In the genomic region with DNA sequence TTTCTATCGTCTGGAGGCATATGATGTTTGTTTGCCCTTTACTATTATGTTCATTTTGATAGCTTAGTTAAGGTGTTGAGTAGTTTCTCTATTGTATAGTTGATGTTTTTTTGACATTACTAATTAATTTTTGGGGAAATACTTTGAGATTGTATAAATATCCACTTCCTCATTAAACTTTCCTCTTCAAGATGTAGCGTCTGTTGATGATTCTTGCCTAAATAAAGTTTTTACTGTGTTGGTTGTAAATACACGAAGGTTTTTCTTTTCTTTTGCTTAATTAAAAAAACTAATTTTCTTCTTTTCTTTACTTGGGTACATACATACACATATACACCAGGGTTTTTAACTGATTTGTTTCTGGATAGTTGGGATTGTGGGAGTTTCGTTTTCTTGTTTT, we compare ENCODE assay signal across 18 cellular contexts. TPM values are rescaled to one million over a fixed set of nuclear protein-coding genes. Genes with fewer than 3 reads are reported as not detected.
DNase-seq lines count a peak whose midpoint lies in the region; TF ChIP-seq lines count a peak whose summit lies in the region.
"Had no signal": no experiment of that assay in that cellular context is flagged by ENCODE, and none has a peak within 500 bp of the region (broad histone marks: within the 10 kb centered on the region; RNA-seq: fewer than 3 reads in every experiment).

No MANE protein-coding gene starts in this region.

- intact Hi-C loops in CD4-positive, alpha-beta memory T cell (cut with micrococcal nuclease), result no loop called here

- TF ChIP-seq CTCF in brain (conservative IDR thresholded peaks at IDR 0.05), result no peak
- TF ChIP-seq CTCF in neural crest cell (conservative IDR thresholded peaks at IDR 0.05), result no peak
- TF ChIP-seq CTCF in MM.1S (IDR thresholded peaks at IDR 0.05; ENCODE audit: low read length), result no peak

- POLR2A ChIA-PET in CD4-positive, alpha-beta memory T cell (lab: Charles Lee; ENCODE audit: partially characterized antibody), result interaction anchor here (0.7 kb wide), 1 partner anchor 9 kb away, joined by 4 read pairs; no protein-coding TSS in a partner anchor

- H3K4me1 ChIP-seq in CD4-positive, alpha-beta memory T cell (ENCODE audit: insufficient read depth, low read length), result peaks cover 98% of the 10 kb centered on the region
- H3K4me1 ChIP-seq in Karpas-422 (ENCODE audit: low read length) (peaks cover 97% of the 10 kb centered on the region), MM.1S (ENCODE audit: low read length) (peaks cover 28% of the 10 kb centered on the region)

- H4K20me1 ChIP-seq in Karpas-422 (ENCODE audit: insufficient read depth, low read depth, low read length), result peaks cover 7% of the 10 kb centered on the region
- peaks cover 77% of the 10 kb centered on the region for H4K20me1 ChIP-seq in MM.1S (ENCODE audit: insufficient read depth, low read length)

- H3K4me1 Mint-ChIP-seq in CD4-positive, alpha-beta memory T cell, result peaks cover 60 to 97% (median 76%) of the 10 kb centered on the region in 4 donors
- H3K4me1 Mint-ChIP-seq in brain (peaks cover 96% of the 10 kb centered on the region), neural crest cell (peaks cover 40% of the 10 kb centered on the region)

- H2AFZ ChIP-seq in Karpas-422 (ENCODE audit: low read length) (no peak overlapping the region), MM.1S (ENCODE audit: low read length) (no peak overlapping the region)
- H2AFZ ChIP-seq: hepatocyte had no signal

- H3K9me3 Mint-ChIP-seq in CD4-positive, alpha-beta memory T cell, result no peaks in the 10 kb centered on the region
- H3K9me3 Mint-ChIP-seq in brain, result peaks cover 0 to 2% (median 0%) of the 10 kb centered on the region in 5 experiments
- H3K9me3 Mint-ChIP-seq in neural crest cell, result no peaks in the 10 kb centered on the region
- H3K9me3 Mint-ChIP-seq: activated naive CD4-positive, alpha-beta T cell treated with anti-CD3 and anti-CD28 coated beads, Interleukin-2, amount 10 ng/mL, durations not matched to agents 7 days and 5 days had no signal

- peaks cover 100% of the 10 kb centered on the region for H3K79me2 ChIP-seq in Karpas-422 (ENCODE audit: low read length)
- H3K79me2 ChIP-seq in MM.1S (ENCODE audit: low read length), result peaks cover 100% of the 10 kb centered on the region

- peaks cover 0 to 25% of the 10 kb centered on the region in 2 donors for H3K36me3 Mint-ChIP-seq in CD4-positive, alpha-beta memory T cell
- H3K36me3 Mint-ChIP-seq in brain (peaks cover 23% of the 10 kb centered on the region), neural crest cell (ENCODE audit: low read depth) (no peaks in the 10 kb centered on the region)

- H3K4me2 ChIP-seq in Karpas-422 (ENCODE audit: low read depth, low read length, poor library complexity, severe bottlenecking), result peak overlapping the region; percentile 90
- H3K4me2 ChIP-seq in MM.1S (ENCODE audit: low read depth, low read length), result no peak overlapping the region
- H3K4me2 ChIP-seq: hepatocyte had no signal

- H3K27ac Mint-ChIP-seq in CD4-positive, alpha-beta memory T cell, result peak overlapping the region in 4 of 7 donors; percentile 19 to 81 (median 51)
- H3K27ac Mint-ChIP-seq in brain (peak overlapping the region in 3 of 5 experiments; percentile 77 to 83 (median 82)), neural crest cell (ENCODE audit: unreplicated experiment) (no peak overlapping the region)
- H3K27ac Mint-ChIP-seq: activated naive CD4-positive, alpha-beta T cell treated with anti-CD3 and anti-CD28 coated beads, Interleukin-2, amount 10 ng/mL, durations not matched to agents 7 days and 5 days had no signal

- H3K4me3 ChIP-seq in CD4-positive, alpha-beta memory T cell (ENCODE audit: low read length in 2 of 2), result no peak overlapping the region
- H3K4me3 ChIP-seq in Karpas-422 (ENCODE audit: low read length) (peak overlapping the region; percentile 40), MM.1S (ENCODE audit: low read length) (no peak overlapping the region)
- H3K4me3 ChIP-seq: hepatocyte, testis had no signal

- no peaks in the 10 kb centered on the region for H3K27me3 ChIP-seq in CD4-positive, alpha-beta memory T cell (ENCODE audit: insufficient read depth, low read length)
- H3K27me3 ChIP-seq in Karpas-422 (ENCODE audit: low read length), result no peaks in the 10 kb centered on the region
- no peaks in the 10 kb centered on the region for H3K27me3 ChIP-seq in MM.1S (replicated peaks; ENCODE audit: insufficient read depth, low read length)
- H3K27me3 ChIP-seq: hepatocyte, testis had no signal

- DNase-seq in CD4-positive, alpha-beta memory T cell, result no peak
- DNase-seq in Karpas-422, result no peak
- DNase-seq in neural crest cell (ENCODE audit: low read depth, low spot score), result no peak
- DNase-seq in MM.1S, result no peak
- DNase-seq in NCI-H1092 treated with DMSO at 0.1 percent for 48 hours (lab: John Stamatoyannopoulos, UW), result no peak
- no peak for DNase-seq in NCI-H2029 treated with DMSO at 0.1 percent for 48 hours (lab: John Stamatoyannopoulos, UW)
- DNase-seq: activated CD4-positive, CD25-positive, alpha-beta regulatory T cell; activated naive CD4-positive, alpha-beta T cell treated with anti-CD3 and anti-CD28 coated beads, Interleukin-2, amount 10 ng/mL, durations not matched to agents 7 days and 5 days; KBM-7; kidney; mesendoderm; NCI-H1417 treated with DMSO at 0.1 percent for 48 hours; NCI-H2227 treated with DMSO at 0.1 percent for 48 hours; stimulated activated CD4-positive, alpha-beta T cell treated with anti-CD3 and anti-CD28 coated beads, Interleukin-2, amount 100 ng/mL, for 48 hours; testis had no signal

- H3K36me3 ChIP-seq in CD4-positive, alpha-beta memory T cell (ENCODE audit: insufficient read depth, low read length), result no peaks in the 10 kb centered on the region
- H3K36me3 ChIP-seq in Karpas-422 (ENCODE audit: insufficient read depth, low read length), result peaks cover 5% of the 10 kb centered on the region; the same call in 1 of the 2 replicates
- no peaks in the 10 kb centered on the region for H3K36me3 ChIP-seq in MM.1S (replicated peaks; ENCODE audit: insufficient read depth, low read length)

- no peaks in the 10 kb centered on the region for H3K9me3 ChIP-seq in CD4-positive, alpha-beta memory T cell (ENCODE audit: control insufficient read depth in 1 of 2, low read length in 2 of 2)
- H3K9me3 ChIP-seq in Karpas-422 (ENCODE audit: low read length) (no peaks in the 10 kb centered on the region), MM.1S (replicated peaks; ENCODE audit: insufficient read depth, low read length) (no peaks in the 10 kb centered on the region)
- H3K9me3 ChIP-seq: testis had no signal

- no peaks in the 10 kb centered on the region for H3K27me3 Mint-ChIP-seq in CD4-positive, alpha-beta memory T cell
- H3K27me3 Mint-ChIP-seq in brain (no peaks in the 10 kb centered on the region), neural crest cell (ENCODE audit: low read depth) (no peaks in the 10 kb centered on the region)
- H3K27me3 Mint-ChIP-seq: activated naive CD4-positive, alpha-beta T cell treated with anti-CD3 and anti-CD28 coated beads, Interleukin-2, amount 10 ng/mL, durations not matched to agents 7 days and 5 days had no signal

- H3K9ac ChIP-seq in Karpas-422 (ENCODE audit: low read length), result peak overlapping the region; percentile 5; the same call in 1 of the 2 replicates
- no peak overlapping the region for H3K9ac ChIP-seq in MM.1S (ENCODE audit: low read length)

- H3K27ac ChIP-seq in CD4-positive, alpha-beta memory T cell (ENCODE audit: low read depth, low read length), result no peak overlapping the region
- H3K27ac ChIP-seq in Karpas-422 (ENCODE audit: low read length) (peak overlapping the region; percentile 67), MM.1S (ENCODE audit: low read length) (no peak overlapping the region)
- H3K27ac ChIP-seq: hepatocyte, HL-60, testis had no signal

- H3K4me3 Mint-ChIP-seq in CD4-positive, alpha-beta memory T cell, result peak overlapping the region; percentile 31 to 69 (median 56)
- H3K4me3 Mint-ChIP-seq in brain, result peak overlapping the region in 4 of 5 experiments; percentile 71 to 76 (median 74)
- H3K4me3 Mint-ChIP-seq in neural crest cell, result peak overlapping the region; percentile 27
- H3K4me3 Mint-ChIP-seq: activated naive CD4-positive, alpha-beta T cell treated with anti-CD3 and anti-CD28 coated beads, Interleukin-2, amount 10 ng/mL, durations not matched to agents 7 days and 5 days had no signal

- CTCF ChIA-PET in CD4-positive, alpha-beta memory T cell (lab: Charles Lee; ENCODE audit: partially characterized antibody), result no interaction called here

- peaks cover 4% of the 10 kb centered on the region; the same call in 1 of the 2 replicates for H3F3A ChIP-seq in MM.1S (ENCODE audit: insufficient read depth, low read length)

- H3K9me2 ChIP-seq in Karpas-422 (replicated peaks; ENCODE audit: insufficient read depth, low read length), result no peaks in the 10 kb centered on the region
- no peaks in the 10 kb centered on the region for H3K9me2 ChIP-seq in MM.1S (replicated peaks; ENCODE audit: insufficient read depth, low read length)

RNA-seq across cellular contexts. Expression of gene KMT2E, which starts 8.5 kb away (rescaled TPM):
- total RNA-seq in CD4-positive, alpha-beta memory T cell, result 100 to 1,000 TPM; 213 to 224 TPM
- polyA plus RNA-seq in CD4-positive, alpha-beta memory T cell, result 100 to 1,000 TPM; 109 to 244 TPM
- total RNA-seq in Karpas-422 (2014; rRNA removed; shearing (Covaris generic); ENCODE audit: low replicate concordance), result 95.3 and 107 TPM in 2 replicates
- polyA plus RNA-seq in brain (ENCODE audit: insufficient read depth, low read depth, low replicate concordance), result 27.1 TPM
- total RNA-seq in neural crest cell, result 75.5 and 79.6 TPM in 2 replicates
